ENCODE assay signal across 1 cellular context in genomic region chr14:72776701-72777255, GRCh38.
TF ChIP-seq lines count a peak whose summit lies in the region.

No MANE protein-coding gene starts in this region.

TF ChIP-seq in HepG2, 621 proteins besides CTCF, POLR2A, EP300 and RAD21 (continued from another document and continues in another):
- TF ChIP-seq ZNF503 (CRISPR knock-in tag; IDR thresholded peaks at IDR 0.05) (peak; percentile 87), THAP9 (CRISPR knock-in tag; IDR thresholded peaks at IDR 0.05; ENCODE audit: borderline replicate concordance) (no peak), LCORL (IDR thresholded peaks at IDR 0.05) (no peak), LCORL (CRISPR knock-in tag; IDR thresholded peaks at IDR 0.05) (peak; percentile 91), KLF12 (CRISPR knock-in tag; IDR thresholded peaks at IDR 0.05; ENCODE audit: borderline replicate concordance) (0 out of 2 replicates have a peak, but pooled peaks have one; percentile 48), CCDC6 (CRISPR knock-in tag; IDR thresholded peaks at IDR 0.05) (0 out of 2 replicates have a peak, but pooled peaks have one; percentile 61), ZSCAN21 (CRISPR knock-in tag; IDR thresholded peaks at IDR 0.05; ENCODE audit: borderline replicate concordance) (0 out of 2 replicates have a peak, but pooled peaks have one; percentile 54), ATAD3A (CRISPR knock-in tag; IDR thresholded peaks at IDR 0.05) (no peak), ZNF710 (CRISPR knock-in tag; IDR thresholded peaks at IDR 0.05; ENCODE audit: borderline replicate concordance) (peak; percentile 94), ELF1 (CRISPR knock-in tag; IDR thresholded peaks at IDR 0.05) (peak; percentile 82), NR2F6 (IDR thresholded peaks at IDR 0.05) (peak; percentile 67), NR2F6 (CRISPR knock-in tag; IDR thresholded peaks at IDR 0.05) (peak; percentile 88), KDM6A (CRISPR knock-in tag; IDR thresholded peaks at IDR 0.05; ENCODE audit: low read depth) (peak; percentile 100), ZNF792 (CRISPR knock-in tag; IDR thresholded peaks at IDR 0.05) (peak; percentile 85; the same call in 1 of the 2 replicates), SOX5 (CRISPR knock-in tag; IDR thresholded peaks at IDR 0.05; ENCODE audit: borderline replicate concordance) (peak; percentile 79), MIER2 (CRISPR knock-in tag; IDR thresholded peaks at IDR 0.05) (peak; percentile 52; the same call in 1 of the 2 replicates), ZNF761 (CRISPR knock-in tag; conservative IDR thresholded peaks at IDR 0.05) (0 out of 2 replicates have a peak, but pooled peaks have one; percentile 50), ESRRA (CRISPR knock-in tag; IDR thresholded peaks at IDR 0.05; ENCODE audit: low read depth) (peak; percentile 84), SP1 (IDR thresholded peaks at IDR 0.05) (no peak), SP1 (CRISPR knock-in tag; IDR thresholded peaks at IDR 0.05) (0 out of 2 replicates have a peak, but pooled peaks have one; percentile 32), STAG1 (CRISPR knock-in tag; IDR thresholded peaks at IDR 0.05) (0 out of 2 replicates have a peak, but pooled peaks have one; percentile 33), ZBTB25 (CRISPR knock-in tag; IDR thresholded peaks at IDR 0.05) (peak; percentile 48; the same call in 1 of the 2 replicates), ZFP36L1 (CRISPR knock-in tag; IDR thresholded peaks at IDR 0.05) (no peak), ZNF232 (CRISPR knock-in tag; IDR thresholded peaks at IDR 0.05; ENCODE audit: borderline replicate concordance) (peak; percentile 48; the same call in 1 of the 2 replicates), ZBTB7B (CRISPR knock-in tag; IDR thresholded peaks at IDR 0.05) (peak; percentile 99), ZFP90 (CRISPR knock-in tag; IDR thresholded peaks at IDR 0.05; ENCODE audit: borderline replicate concordance) (peak; percentile 65; the same call in 1 of the 2 replicates), RXRA (CRISPR knock-in tag; IDR thresholded peaks at IDR 0.05) (peak; percentile 98), ZNF547 (CRISPR knock-in tag; IDR thresholded peaks at IDR 0.05) (peak; percentile 41; the same call in 1 of the 2 replicates), HOXA3 (CRISPR knock-in tag; IDR thresholded peaks at IDR 0.05) (peak; percentile 87), ZBTB20 (CRISPR knock-in tag; IDR thresholded peaks at IDR 0.05; ENCODE audit: borderline replicate concordance, low read depth) (peak; percentile 87; the same call in 1 of the 2 replicates), SSRP1 (CRISPR knock-in tag; IDR thresholded peaks at IDR 0.05) (no peak), KMT2A (CRISPR knock-in tag; IDR thresholded peaks at IDR 0.05) (peak; percentile 51; the same call in 1 of the 2 replicates), GABPB1 (CRISPR knock-in tag; IDR thresholded peaks at IDR 0.05) (peak; percentile 48; the same call in 1 of the 2 replicates), NFIC (IDR thresholded peaks at IDR 0.05; ENCODE audit: low read length) (no peak), ZNF362 (CRISPR knock-in tag; IDR thresholded peaks at IDR 0.05; ENCODE audit: borderline replicate concordance) (peak; percentile 69; the same call in 1 of the 2 replicates), SNAPC2 (CRISPR knock-in tag; IDR thresholded peaks at IDR 0.05) (0 out of 2 replicates have a peak, but pooled peaks have one; percentile 81), ZNF513 (CRISPR knock-in tag; conservative IDR thresholded peaks at IDR 0.05) (no peak)
- TF ChIP-seq, protein P1, sequence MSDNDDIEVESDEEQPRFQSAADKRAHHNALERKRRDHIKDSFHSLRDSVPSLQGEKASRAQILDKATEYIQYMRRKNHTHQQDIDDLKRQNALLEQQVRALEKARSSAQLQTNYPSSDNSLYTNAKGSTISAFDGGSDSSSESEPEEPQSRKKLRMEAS (IDR thresholded peaks at IDR 0.05) = peak; percentile 51; the same call in 1 of the 2 replicates
- TF ChIP-seq, protein P2, sequence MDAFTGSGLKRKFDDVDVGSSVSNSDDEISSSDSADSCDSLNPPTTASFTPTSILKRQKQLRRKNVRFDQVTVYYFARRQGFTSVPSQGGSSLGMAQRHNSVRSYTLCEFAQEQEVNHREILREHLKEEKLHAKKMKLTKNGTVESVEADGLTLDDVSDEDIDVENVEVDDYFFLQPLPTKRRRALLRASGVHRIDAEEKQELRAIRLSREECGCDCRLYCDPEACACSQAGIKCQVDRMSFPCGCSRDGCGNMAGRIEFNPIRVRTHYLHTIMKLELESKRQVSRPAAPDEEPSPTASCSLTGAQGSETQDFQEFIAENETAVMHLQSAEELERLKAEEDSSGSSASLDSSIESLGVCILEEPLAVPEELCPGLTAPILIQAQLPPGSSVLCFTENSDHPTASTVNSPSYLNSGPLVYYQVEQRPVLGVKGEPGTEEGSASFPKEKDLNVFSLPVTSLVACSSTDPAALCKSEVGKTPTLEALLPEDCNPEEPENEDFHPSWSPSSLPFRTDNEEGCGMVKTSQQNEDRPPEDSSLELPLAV (CRISPR knock-in tag; conservative IDR thresholded peaks at IDR 0.05; ENCODE audit: low read depth) = no peak
- TF ChIP-seq, protein P3, sequence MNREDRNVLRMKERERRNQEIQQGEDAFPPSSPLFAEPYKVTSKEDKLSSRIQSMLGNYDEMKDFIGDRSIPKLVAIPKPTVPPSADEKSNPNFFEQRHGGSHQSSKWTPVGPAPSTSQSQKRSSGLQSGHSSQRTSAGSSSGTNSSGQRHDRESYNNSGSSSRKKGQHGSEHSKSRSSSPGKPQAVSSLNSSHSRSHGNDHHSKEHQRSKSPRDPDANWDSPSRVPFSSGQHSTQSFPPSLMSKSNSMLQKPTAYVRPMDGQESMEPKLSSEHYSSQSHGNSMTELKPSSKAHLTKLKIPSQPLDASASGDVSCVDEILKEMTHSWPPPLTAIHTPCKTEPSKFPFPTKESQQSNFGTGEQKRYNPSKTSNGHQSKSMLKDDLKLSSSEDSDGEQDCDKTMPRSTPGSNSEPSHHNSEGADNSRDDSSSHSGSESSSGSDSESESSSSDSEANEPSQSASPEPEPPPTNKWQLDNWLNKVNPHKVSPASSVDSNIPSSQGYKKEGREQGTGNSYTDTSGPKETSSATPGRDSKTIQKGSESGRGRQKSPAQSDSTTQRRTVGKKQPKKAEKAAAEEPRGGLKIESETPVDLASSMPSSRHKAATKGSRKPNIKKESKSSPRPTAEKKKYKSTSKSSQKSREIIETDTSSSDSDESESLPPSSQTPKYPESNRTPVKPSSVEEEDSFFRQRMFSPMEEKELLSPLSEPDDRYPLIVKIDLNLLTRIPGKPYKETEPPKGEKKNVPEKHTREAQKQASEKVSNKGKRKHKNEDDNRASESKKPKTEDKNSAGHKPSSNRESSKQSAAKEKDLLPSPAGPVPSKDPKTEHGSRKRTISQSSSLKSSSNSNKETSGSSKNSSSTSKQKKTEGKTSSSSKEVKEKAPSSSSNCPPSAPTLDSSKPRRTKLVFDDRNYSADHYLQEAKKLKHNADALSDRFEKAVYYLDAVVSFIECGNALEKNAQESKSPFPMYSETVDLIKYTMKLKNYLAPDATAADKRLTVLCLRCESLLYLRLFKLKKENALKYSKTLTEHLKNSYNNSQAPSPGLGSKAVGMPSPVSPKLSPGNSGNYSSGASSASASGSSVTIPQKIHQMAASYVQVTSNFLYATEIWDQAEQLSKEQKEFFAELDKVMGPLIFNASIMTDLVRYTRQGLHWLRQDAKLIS (CRISPR knock-in tag; IDR thresholded peaks at IDR 0.05) = no peak
- TF ChIP-seq, protein P4, sequence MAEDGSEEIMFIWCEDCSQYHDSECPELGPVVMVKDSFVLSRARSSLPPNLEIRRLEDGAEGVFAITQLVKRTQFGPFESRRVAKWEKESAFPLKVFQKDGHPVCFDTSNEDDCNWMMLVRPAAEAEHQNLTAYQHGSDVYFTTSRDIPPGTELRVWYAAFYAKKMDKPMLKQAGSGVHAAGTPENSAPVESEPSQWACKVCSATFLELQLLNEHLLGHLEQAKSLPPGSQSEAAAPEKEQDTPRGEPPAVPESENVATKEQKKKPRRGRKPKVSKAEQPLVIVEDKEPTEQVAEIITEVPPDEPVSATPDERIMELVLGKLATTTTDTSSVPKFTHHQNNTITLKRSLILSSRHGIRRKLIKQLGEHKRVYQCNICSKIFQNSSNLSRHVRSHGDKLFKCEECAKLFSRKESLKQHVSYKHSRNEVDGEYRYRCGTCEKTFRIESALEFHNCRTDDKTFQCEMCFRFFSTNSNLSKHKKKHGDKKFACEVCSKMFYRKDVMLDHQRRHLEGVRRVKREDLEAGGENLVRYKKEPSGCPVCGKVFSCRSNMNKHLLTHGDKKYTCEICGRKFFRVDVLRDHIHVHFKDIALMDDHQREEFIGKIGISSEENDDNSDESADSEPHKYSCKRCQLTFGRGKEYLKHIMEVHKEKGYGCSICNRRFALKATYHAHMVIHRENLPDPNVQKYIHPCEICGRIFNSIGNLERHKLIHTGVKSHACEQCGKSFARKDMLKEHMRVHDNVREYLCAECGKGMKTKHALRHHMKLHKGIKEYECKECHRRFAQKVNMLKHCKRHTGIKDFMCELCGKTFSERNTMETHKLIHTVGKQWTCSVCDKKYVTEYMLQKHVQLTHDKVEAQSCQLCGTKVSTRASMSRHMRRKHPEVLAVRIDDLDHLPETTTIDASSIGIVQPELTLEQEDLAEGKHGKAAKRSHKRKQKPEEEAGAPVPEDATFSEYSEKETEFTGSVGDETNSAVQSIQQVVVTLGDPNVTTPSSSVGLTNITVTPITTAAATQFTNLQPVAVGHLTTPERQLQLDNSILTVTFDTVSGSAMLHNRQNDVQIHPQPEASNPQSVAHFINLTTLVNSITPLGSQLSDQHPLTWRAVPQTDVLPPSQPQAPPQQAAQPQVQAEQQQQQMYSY (CRISPR knock-in tag; IDR thresholded peaks at IDR 0.05) = peak; percentile 96
